ENCODE assay signal across 8 cellular contexts in the genomic region with DNA sequence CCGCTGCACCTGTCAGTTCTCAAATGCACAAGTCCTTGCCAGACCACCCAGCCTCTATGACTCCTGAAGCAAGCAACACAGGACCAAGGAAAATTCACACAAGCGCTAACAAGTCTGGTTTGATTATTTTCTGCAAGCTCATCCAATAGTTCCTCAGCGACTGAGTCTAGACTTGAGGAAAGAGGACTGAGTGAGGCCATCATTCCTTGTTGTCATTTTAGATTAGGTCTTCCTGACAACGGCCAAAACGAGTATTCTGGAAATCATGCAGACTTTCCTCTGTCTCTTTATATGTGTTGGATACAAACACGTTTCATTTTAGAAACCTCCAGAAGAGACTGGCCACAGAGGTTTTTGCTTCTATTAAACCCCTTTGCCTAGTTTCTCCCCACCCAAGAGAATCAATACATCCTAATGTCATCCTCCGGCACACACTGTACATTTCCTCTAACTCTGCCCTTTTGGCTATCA. TPM values are rescaled to one million over a fixed set of nuclear protein-coding genes. Genes with fewer than 3 reads are reported as not detected.
A peak's percentile ranks its signal among the peaks of the same experiment; 100 is the strongest.
DNase-seq lines count a peak whose midpoint lies in the region; ATAC-seq and TF ChIP-seq lines count a peak whose summit lies in the region.

No MANE protein-coding gene starts in this region.

- peak overlapping the region; percentile 89 for H3K9ac ChIP-seq in Karpas-422 (ENCODE audit: low read length)

- in situ Hi-C loops in Caki2 (cut with HindIII; ENCODE audit: low pct_unique_long_range_greater_than_20kb, low sequenced_read_pairs) = no loop called here

- TF ChIP-seq POLR2A in testis (IDR thresholded peaks at IDR 0.05) = no peak

- no peaks in the 10 kb centered on the region for H3K9me2 ChIP-seq in Karpas-422 (replicated peaks; ENCODE audit: insufficient read depth, low read length)

- H3K4me3 ChIP-seq in Karpas-422 (ENCODE audit: low read length) (peak overlapping the region; percentile 88), testis (peak overlapping the region; percentile 78 to 99)

- H3K4me2 ChIP-seq in Karpas-422 (ENCODE audit: low read depth, low read length, poor library complexity, severe bottlenecking) = peak overlapping the region; percentile 95

- H3K9me3 ChIP-seq in Karpas-422 (ENCODE audit: low read length) = no peaks in the 10 kb centered on the region
- H3K9me3 ChIP-seq in testis = no peaks in the 10 kb centered on the region

- H3K4me1 ChIP-seq in Karpas-422 (ENCODE audit: low read length) (peaks cover 30% of the 10 kb centered on the region), testis (peaks cover 19% of the 10 kb centered on the region)

- H2AFZ ChIP-seq in Karpas-422 (ENCODE audit: low read length) = 0 out of 2 replicates have a peak overlapping the region, but pooled peaks have one; percentile 21

- intact Hi-C loops in testis (cut with DNase I; ENCODE audit: low total_unique reads) = loop anchor here (10.0 kb wide), 1 partner anchor 52 kb away; the partner anchor contains the start of genes FTSJ3 and PSMC5

- no peak for TF ChIP-seq CTCF in testis (IDR thresholded peaks at IDR 0.05)

- 2 to 3% methylated on average over 7 of the region's 7 CpGs for WGBS in testis, 2 donors

- ATAC-seq in HG03025 (IDR thresholded peaks at IDR 0.05; ENCODE audit: low FRiP score, unreplicated experiment) = no peak

- H3K27ac ChIP-seq in Karpas-422 (ENCODE audit: low read length) (peak overlapping the region; percentile 77), testis (peak overlapping the region; percentile 97 to 99)

- peaks cover 31% of the 10 kb centered on the region for H3K36me3 ChIP-seq in Karpas-422 (ENCODE audit: insufficient read depth, low read length)
- no peaks in the 10 kb centered on the region for H3K36me3 ChIP-seq in testis (ENCODE audit: low read depth, missing control alignments)

- DNase-seq in Caki2 (ENCODE audit: low read depth) (peak; percentile 41), Karpas-422 (peak; percentile 56), astrocyte of the hippocampus (ENCODE audit: low read depth, low spot score) (peak; percentile 43), kidney glomerular epithelial cell (lab: John Stamatoyannopoulos, UW) (peak; percentile 22), testis (peak; percentile 25), activated gamma-delta T cell (lab: John Stamatoyannopoulos, UW) (no peak), AG08396 (ENCODE audit: low spot score) (no peak)

- H4K20me1 ChIP-seq in Karpas-422 (ENCODE audit: insufficient read depth, low read depth, low read length) = peaks cover 40% of the 10 kb centered on the region

- H3K27me3 ChIP-seq in Karpas-422 (ENCODE audit: low read length) = no peaks in the 10 kb centered on the region
- H3K27me3 ChIP-seq in testis = no peaks in the 10 kb centered on the region

- peaks cover 93% of the 10 kb centered on the region for H3K79me2 ChIP-seq in Karpas-422 (ENCODE audit: low read length)

RNA-seq across cellular contexts. Expression of gene CCDC47, which starts 0.6 kb away (rescaled TPM):
- 35.5 and 37.9 TPM in 2 replicates for total RNA-seq in Caki2 (2014; rRNA removed; shearing (Covaris generic); ENCODE audit: low replicate concordance)
- 28.0 and 35.9 TPM in 2 replicates for total RNA-seq in Karpas-422 (2014; rRNA removed; shearing (Covaris generic); ENCODE audit: low replicate concordance)
- total RNA-seq in testis = 10 to 100 TPM; 65.7 to 68.0 TPM
- 52.4 TPM for polyA plus RNA-seq in testis (ENCODE audit: insufficient read depth, low read depth, low replicate concordance)

RNA-seq across cellular contexts. Expression of gene DDX42, which starts 1.1 kb away (rescaled TPM):
- 18.5 and 23.7 TPM in 2 replicates for total RNA-seq in Caki2 (2014; rRNA removed; shearing (Covaris generic); ENCODE audit: low replicate concordance)
- 76.5 and 77.6 TPM in 2 replicates for total RNA-seq in Karpas-422 (2014; rRNA removed; shearing (Covaris generic); ENCODE audit: low replicate concordance)
- 100 to 1,000 TPM; 173 to 203 TPM for total RNA-seq in testis
- 124 TPM for polyA plus RNA-seq in testis (ENCODE audit: insufficient read depth, low read depth, low replicate concordance)

RNA-seq across cellular contexts. Expression of gene STRADA, which starts 31.2 kb away (rescaled TPM):
- 14.7 and 17.5 TPM in 2 replicates for total RNA-seq in Caki2 (2014; rRNA removed; shearing (Covaris generic); ENCODE audit: low replicate concordance)
- total RNA-seq in Karpas-422 (2014; rRNA removed; shearing (Covaris generic); ENCODE audit: low replicate concordance) = 25.8 and 27.5 TPM in 2 replicates
- total RNA-seq in testis = 10 to 100 TPM; 55.3 to 78.7 TPM
- 142 TPM for polyA plus RNA-seq in testis (ENCODE audit: insufficient read depth, low read depth, low replicate concordance)

RNA-seq across cellular contexts. Expression of gene PSMC5, which starts 54.4 kb away (rescaled TPM):
- 108 and 120 TPM in 2 replicates for total RNA-seq in Caki2 (2014; rRNA removed; shearing (Covaris generic); ENCODE audit: low replicate concordance)
- total RNA-seq in Karpas-422 (2014; rRNA removed; shearing (Covaris generic); ENCODE audit: low replicate concordance) = 26.9 and 49.1 TPM in 2 replicates
- 100 to 1,000 TPM; 121 to 145 TPM for total RNA-seq in testis
- 269 TPM for polyA plus RNA-seq in testis (ENCODE audit: insufficient read depth, low read depth, low replicate concordance)

RNA-seq across cellular contexts. Expression of gene FTSJ3, which starts 54.6 kb away (rescaled TPM):
- total RNA-seq in Caki2 (2014; rRNA removed; shearing (Covaris generic); ENCODE audit: low replicate concordance) = 49.4 and 83.9 TPM in 2 replicates
- 30.7 and 39.5 TPM in 2 replicates for total RNA-seq in Karpas-422 (2014; rRNA removed; shearing (Covaris generic); ENCODE audit: low replicate concordance)
- total RNA-seq in testis = 10 to 100 TPM; 47.2 to 59.7 TPM
- 39.9 TPM for polyA plus RNA-seq in testis (ENCODE audit: insufficient read depth, low read depth, low replicate concordance)

Comparison
In these comparisons a context has a peak if more than half of its experiments do, and no peak if none do; other contexts are left out.
1. DNase-seq: peak in Caki2 (single experiment), Karpas-422 (single experiment), astrocyte of the hippocampus (single experiment), kidney glomerular epithelial cell (single experiment) and testis (single experiment); none in activated gamma-delta T cell (single experiment) and AG08396 (single experiment).